In genomic region chrX:79084923-79085322, GRCh38 we compare ENCODE assay signal across 18 cellular contexts. TPM values are rescaled to one million over a fixed set of nuclear protein-coding genes. Genes with fewer than 3 reads are reported as not detected.
"Had no signal": no experiment of that assay in that cellular context is flagged by ENCODE, and none has a peak within 500 bp of the region (broad histone marks: within the 10 kb centered on the region; RNA-seq: fewer than 3 reads in every experiment).

No MANE protein-coding gene starts in this region.

- H3K27ac Mint-ChIP-seq: activated naive CD4-positive, alpha-beta T cell treated with anti-CD3 and anti-CD28 coated beads, Interleukin-2, amount 50 U/mL, for 24 hours; immature natural killer cell; stimulated activated naive B cell treated with anti-CD40 and anti-IgM and Interleukin-4, amounts not matched to agents 10 μg/mL and 1 μg/mL and 100 μg/mL, for 72 hours had no signal

- H3K36me3 Mint-ChIP-seq: activated naive CD4-positive, alpha-beta T cell treated with anti-CD3 and anti-CD28 coated beads, Interleukin-2, amount 50 U/mL, for 24 hours; immature natural killer cell; stimulated activated naive B cell treated with anti-CD40 and anti-IgM and Interleukin-4, amounts not matched to agents 10 μg/mL and 1 μg/mL and 100 μg/mL, for 72 hours had no signal

- FAIRE-seq: urothelium cell line had no signal

- H3K9me3 Mint-ChIP-seq: activated naive CD4-positive, alpha-beta T cell treated with anti-CD3 and anti-CD28 coated beads, Interleukin-2, amount 50 U/mL, for 24 hours; effector memory CD8-positive, alpha-beta T cell; stimulated activated naive B cell treated with anti-CD40 and anti-IgM and Interleukin-4, amounts not matched to agents 10 μg/mL and 1 μg/mL and 100 μg/mL, for 72 hours had no signal

- H3K27me3 Mint-ChIP-seq: activated naive CD4-positive, alpha-beta T cell treated with anti-CD3 and anti-CD28 coated beads, Interleukin-2, amount 50 U/mL, for 24 hours; effector memory CD8-positive, alpha-beta T cell; stimulated activated naive B cell treated with anti-CD40 and anti-IgM and Interleukin-4, amounts not matched to agents 10 μg/mL and 1 μg/mL and 100 μg/mL, for 72 hours had no signal

- DNase-seq: body of pancreas; effector memory CD8-positive, alpha-beta T cell; esophagus squamous epithelium; immature natural killer cell; left ventricle myocardium superior; occipital lobe; posterior cingulate gyrus; sigmoid colon; stimulated activated CD4-positive, alpha-beta T cell treated with anti-CD3 and anti-CD28 coated beads, Interleukin-4, amount 100 ng/mL, for 24 hours; stimulated activated naive B cell treated with anti-CD40 and anti-IgM and Interleukin-4, amounts not matched to agents 10 μg/mL and 1 μg/mL and 100 μg/mL, for 72 hours; substantia nigra; tibial artery had no signal

- ATAC-seq: body of pancreas; effector memory CD8-positive, alpha-beta T cell; left ventricle myocardium superior; stimulated activated naive B cell treated with anti-CD40 and anti-IgM and Interleukin-4, amounts not matched to agents 10 μg/mL and 1 μg/mL and 100 μg/mL, for 72 hours had no signal

- H3K4me3 Mint-ChIP-seq: activated naive CD4-positive, alpha-beta T cell treated with anti-CD3 and anti-CD28 coated beads, Interleukin-2, amount 50 U/mL, for 24 hours; effector memory CD8-positive, alpha-beta T cell; immature natural killer cell; stimulated activated naive B cell treated with anti-CD40 and anti-IgM and Interleukin-4, amounts not matched to agents 10 μg/mL and 1 μg/mL and 100 μg/mL, for 72 hours had no signal

RNA-seq across cellular contexts. Expression of gene GPR174, which starts 59.6 kb away (rescaled TPM):
- total RNA-seq: dermis microvascular lymphatic vessel endothelial cell, myocyte, occipital lobe, renal cortical epithelial cell had no signal
- polyA plus RNA-seq: neural cell had no signal
